Comparison of ENCODE assay signal across 8 cellular contexts in the genomic region with DNA sequence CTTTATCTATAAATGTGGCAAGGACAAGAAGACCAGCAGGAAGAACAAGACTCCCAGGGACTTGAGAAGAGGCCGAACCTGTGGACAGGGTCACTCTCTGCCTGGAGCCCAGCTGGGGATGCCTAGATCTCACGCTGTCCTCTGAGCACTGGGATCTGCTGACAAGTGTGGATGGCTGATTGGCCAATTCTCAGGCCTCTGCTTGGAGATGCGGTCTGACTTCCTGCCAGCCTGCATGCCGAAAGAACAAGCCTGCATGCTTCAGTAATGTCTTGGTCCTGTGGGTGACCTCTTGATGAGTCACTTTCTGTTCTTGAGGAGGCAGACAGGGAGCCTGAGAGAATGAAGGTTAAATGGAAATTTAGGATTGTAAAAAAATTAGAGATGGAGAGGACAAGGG.
DNase-seq lines count a peak whose midpoint lies in the region; ATAC-seq and TF ChIP-seq lines count a peak whose summit lies in the region.

No MANE protein-coding gene starts in this region.

- H3K9me3 ChIP-seq in upper lobe of right lung = no peaks in the 10 kb centered on the region

- TF ChIP-seq CTCF in upper lobe of right lung (IDR thresholded peaks at IDR 0.05) = no peak

- no peak overlapping the region for H3K27ac ChIP-seq in upper lobe of right lung

- H3K4me3 ChIP-seq in upper lobe of right lung = no peak overlapping the region

- H3K27me3 ChIP-seq in upper lobe of right lung = no peaks in the 10 kb centered on the region

- peak; percentile 56 for DNase-seq in Right ventricle myocardium superior
- no peak for DNase-seq in Right ventricle myocardium inferior (ENCODE audit: missing footprints)
- peak; percentile 43 for DNase-seq in NCI-H460 (ENCODE audit: extremely low read depth, low read depth)
- peak; percentile 93 for DNase-seq in fibroblast of peridontal ligament (ENCODE audit: extremely low read depth)
- no peak for DNase-seq in upper lobe of right lung
- DNase-seq in activated effector memory CD4-positive, alpha-beta T cell treated with anti-CD3 and anti-CD28 coated beads, Interleukin-2, amount 50 U/mL, for 16 hours = no peak
- no peak for DNase-seq in NCI-H128 (lab: John Stamatoyannopoulos, UW; ENCODE audit: unreplicated experiment)

- no peak for ATAC-seq in Right ventricle myocardium superior (ENCODE audit: poor library complexity)
- ATAC-seq in Right ventricle myocardium inferior = no peak
- peak; percentile 42 for ATAC-seq in upper lobe of right lung
- no peak for ATAC-seq in HG02938 (IDR thresholded peaks at IDR 0.05; ENCODE audit: unreplicated experiment)

- intact Hi-C loops in Right ventricle myocardium superior (cut with DNase I) (no loop called here), Right ventricle myocardium inferior (cut with DNase I) (no loop called here), upper lobe of right lung (cut with DNase I) (no loop called here)

- H3K4me1 ChIP-seq in upper lobe of right lung = no peaks in the 10 kb centered on the region

- no peaks in the 10 kb centered on the region for H3K36me3 ChIP-seq in upper lobe of right lung

Comparison
In these comparisons a context has a peak if more than half of its experiments do, and no peak if none do; other contexts are left out.
1. DNase-seq: peak in Right ventricle myocardium superior (single experiment), NCI-H460 (single experiment) and fibroblast of peridontal ligament (single experiment); none in Right ventricle myocardium inferior (single experiment), upper lobe of right lung (single experiment), activated effector memory CD4-positive, alpha-beta T cell treated with anti-CD3 and anti-CD28 coated beads, Interleukin-2, amount 50 U/mL, for 16 hours (single experiment) and NCI-H128 (single experiment).